Comparison of ENCODE assay signal across 1 cellular context in the genomic region with DNA sequence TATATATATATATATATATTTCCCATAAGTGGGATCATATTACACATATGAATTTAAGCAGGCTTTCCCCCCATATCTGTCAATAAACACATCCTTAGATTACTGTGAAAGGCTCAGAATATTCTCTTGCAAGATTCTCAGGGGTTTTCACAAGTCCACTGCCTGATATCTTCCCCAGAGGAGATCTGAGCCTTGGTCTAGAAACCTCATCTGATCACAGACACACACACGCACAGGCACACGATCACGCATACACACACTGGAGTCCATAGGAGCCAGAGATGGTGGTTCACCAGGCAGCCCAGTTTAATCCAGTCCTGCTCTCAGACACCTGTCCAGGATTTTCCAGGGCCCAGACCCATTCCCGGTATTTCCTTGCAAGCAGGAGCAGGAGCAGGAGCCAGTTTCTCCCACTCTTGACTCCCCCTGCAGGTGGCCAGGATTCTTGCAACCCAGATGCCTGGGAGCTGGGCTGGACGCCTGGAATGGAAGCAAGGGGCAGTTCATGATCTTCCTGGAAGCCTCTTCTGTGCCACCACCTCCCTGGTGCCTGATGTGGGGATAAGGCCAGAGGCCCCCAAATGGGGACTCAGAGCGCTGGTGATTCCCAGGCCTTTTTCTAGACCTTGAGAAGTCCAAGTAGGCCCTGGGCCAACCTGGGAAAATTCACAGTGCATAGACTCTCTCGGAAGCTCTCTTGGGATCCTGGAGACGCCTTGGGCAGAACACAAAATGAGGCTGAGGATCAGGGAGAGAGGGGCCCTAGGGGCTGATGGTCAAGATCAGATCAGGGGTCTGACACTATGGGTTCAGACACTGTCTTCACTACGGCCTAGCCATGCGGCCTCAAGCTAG.
TF ChIP-seq lines count a peak whose summit lies in the region.

No MANE protein-coding gene starts in this region.

TF ChIP-seq in HepG2, 621 proteins besides CTCF, POLR2A, EP300 and RAD21:
- TF ChIP-seq KDM5B (CRISPR knock-in tag; IDR thresholded peaks at IDR 0.05; ENCODE audit: borderline replicate concordance) = 0 out of 2 replicates have a peak, but pooled peaks have one; percentile 38
- TF ChIP-seq ZFP36L1 (CRISPR knock-in tag; IDR thresholded peaks at IDR 0.05) = no peak
- TF ChIP-seq, protein P1, sequence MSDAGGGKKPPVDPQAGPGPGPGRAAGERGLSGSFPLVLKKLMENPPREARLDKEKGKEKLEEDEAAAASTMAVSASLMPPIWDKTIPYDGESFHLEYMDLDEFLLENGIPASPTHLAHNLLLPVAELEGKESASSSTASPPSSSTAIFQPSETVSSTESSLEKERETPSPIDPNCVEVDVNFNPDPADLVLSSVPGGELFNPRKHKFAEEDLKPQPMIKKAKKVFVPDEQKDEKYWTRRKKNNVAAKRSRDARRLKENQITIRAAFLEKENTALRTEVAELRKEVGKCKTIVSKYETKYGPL (CRISPR knock-in tag; IDR thresholded peaks at IDR 0.05) = no peak
- TF ChIP-seq ZNF296 (CRISPR knock-in tag; conservative IDR thresholded peaks at IDR 0.05) = no peak
- TF ChIP-seq TEAD3 (CRISPR knock-in tag; optimal IDR thresholded peaks at IDR 0.05; ENCODE audit: borderline replicate concordance) = peak; percentile 64
- no peak for TF ChIP-seq EZH2 (conservative IDR thresholded peaks at IDR 0.05; ENCODE audit: low read depth, low read length)
- TF ChIP-seq, protein P2, sequence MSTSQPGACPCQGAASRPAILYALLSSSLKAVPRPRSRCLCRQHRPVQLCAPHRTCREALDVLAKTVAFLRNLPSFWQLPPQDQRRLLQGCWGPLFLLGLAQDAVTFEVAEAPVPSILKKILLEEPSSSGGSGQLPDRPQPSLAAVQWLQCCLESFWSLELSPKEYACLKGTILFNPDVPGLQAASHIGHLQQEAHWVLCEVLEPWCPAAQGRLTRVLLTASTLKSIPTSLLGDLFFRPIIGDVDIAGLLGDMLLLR (CRISPR knock-in tag; IDR thresholded peaks at IDR 0.05) = 0 out of 2 replicates have a peak, but pooled peaks have one; percentile 23
- peak; percentile 69 for TF ChIP-seq STAG1 (CRISPR knock-in tag; IDR thresholded peaks at IDR 0.05)
- TF ChIP-seq POLR2AphosphoS2 (IDR thresholded peaks at IDR 0.05; ENCODE audit: low read depth, low read length) = no peak
- TF ChIP-seq ZFP90 (CRISPR knock-in tag; IDR thresholded peaks at IDR 0.05; ENCODE audit: borderline replicate concordance) = no peak
- no peak for TF ChIP-seq MED1 (CRISPR knock-in tag; IDR thresholded peaks at IDR 0.05)
- TF ChIP-seq ZNF207 (IDR thresholded peaks at IDR 0.05; ENCODE audit: borderline replicate concordance) = no peak
- TF ChIP-seq, protein P3, sequence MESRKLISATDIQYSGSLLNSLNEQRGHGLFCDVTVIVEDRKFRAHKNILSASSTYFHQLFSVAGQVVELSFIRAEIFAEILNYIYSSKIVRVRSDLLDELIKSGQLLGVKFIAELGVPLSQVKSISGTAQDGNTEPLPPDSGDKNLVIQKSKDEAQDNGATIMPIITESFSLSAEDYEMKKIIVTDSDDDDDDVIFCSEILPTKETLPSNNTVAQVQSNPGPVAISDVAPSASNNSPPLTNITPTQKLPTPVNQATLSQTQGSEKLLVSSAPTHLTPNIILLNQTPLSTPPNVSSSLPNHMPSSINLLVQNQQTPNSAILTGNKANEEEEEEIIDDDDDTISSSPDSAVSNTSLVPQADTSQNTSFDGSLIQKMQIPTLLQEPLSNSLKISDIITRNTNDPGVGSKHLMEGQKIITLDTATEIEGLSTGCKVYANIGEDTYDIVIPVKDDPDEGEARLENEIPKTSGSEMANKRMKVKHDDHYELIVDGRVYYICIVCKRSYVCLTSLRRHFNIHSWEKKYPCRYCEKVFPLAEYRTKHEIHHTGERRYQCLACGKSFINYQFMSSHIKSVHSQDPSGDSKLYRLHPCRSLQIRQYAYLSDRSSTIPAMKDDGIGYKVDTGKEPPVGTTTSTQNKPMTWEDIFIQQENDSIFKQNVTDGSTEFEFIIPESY (CRISPR knock-in tag; IDR thresholded peaks at IDR 0.05) = no peak
- no peak for TF ChIP-seq RBM39 (IDR thresholded peaks at IDR 0.05; ENCODE audit: low read depth, low read length, poor library complexity, severe bottlenecking)
- TF ChIP-seq PRDM15 (CRISPR knock-in tag; IDR thresholded peaks at IDR 0.05) = peak; percentile 92
- peak; percentile 90 for TF ChIP-seq XRCC5 (optimal IDR thresholded peaks at IDR 0.05; ENCODE audit: low read length)
- TF ChIP-seq, protein P4, sequence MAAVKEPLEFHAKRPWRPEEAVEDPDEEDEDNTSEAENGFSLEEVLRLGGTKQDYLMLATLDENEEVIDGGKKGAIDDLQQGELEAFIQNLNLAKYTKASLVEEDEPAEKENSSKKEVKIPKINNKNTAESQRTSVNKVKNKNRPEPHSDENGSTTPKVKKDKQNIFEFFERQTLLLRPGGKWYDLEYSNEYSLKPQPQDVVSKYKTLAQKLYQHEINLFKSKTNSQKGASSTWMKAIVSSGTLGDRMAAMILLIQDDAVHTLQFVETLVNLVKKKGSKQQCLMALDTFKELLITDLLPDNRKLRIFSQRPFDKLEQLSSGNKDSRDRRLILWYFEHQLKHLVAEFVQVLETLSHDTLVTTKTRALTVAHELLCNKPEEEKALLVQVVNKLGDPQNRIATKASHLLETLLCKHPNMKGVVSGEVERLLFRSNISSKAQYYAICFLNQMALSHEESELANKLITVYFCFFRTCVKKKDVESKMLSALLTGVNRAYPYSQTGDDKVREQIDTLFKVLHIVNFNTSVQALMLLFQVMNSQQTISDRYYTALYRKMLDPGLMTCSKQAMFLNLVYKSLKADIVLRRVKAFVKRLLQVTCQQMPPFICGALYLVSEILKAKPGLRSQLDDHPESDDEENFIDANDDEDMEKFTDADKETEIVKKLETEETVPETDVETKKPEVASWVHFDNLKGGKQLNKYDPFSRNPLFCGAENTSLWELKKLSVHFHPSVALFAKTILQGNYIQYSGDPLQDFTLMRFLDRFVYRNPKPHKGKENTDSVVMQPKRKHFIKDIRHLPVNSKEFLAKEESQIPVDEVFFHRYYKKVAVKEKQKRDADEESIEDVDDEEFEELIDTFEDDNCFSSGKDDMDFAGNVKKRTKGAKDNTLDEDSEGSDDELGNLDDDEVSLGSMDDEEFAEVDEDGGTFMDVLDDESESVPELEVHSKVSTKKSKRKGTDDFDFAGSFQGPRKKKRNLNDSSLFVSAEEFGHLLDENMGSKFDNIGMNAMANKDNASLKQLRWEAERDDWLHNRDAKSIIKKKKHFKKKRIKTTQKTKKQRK (IDR thresholded peaks at IDR 0.05; ENCODE audit: low read length) = no peak
- peak; percentile 61 for TF ChIP-seq SMC3 (IDR thresholded peaks at IDR 0.05; ENCODE audit: low read length)
- TF ChIP-seq SMAD3 (CRISPR knock-in tag; IDR thresholded peaks at IDR 0.05) = 0 out of 2 replicates have a peak, but pooled peaks have one; percentile 41
- TF ChIP-seq DRAP1 (CRISPR knock-in tag; IDR thresholded peaks at IDR 0.05) = no peak
